Comparison of ENCODE assay signal across 23 cellular contexts in the genomic region with DNA sequence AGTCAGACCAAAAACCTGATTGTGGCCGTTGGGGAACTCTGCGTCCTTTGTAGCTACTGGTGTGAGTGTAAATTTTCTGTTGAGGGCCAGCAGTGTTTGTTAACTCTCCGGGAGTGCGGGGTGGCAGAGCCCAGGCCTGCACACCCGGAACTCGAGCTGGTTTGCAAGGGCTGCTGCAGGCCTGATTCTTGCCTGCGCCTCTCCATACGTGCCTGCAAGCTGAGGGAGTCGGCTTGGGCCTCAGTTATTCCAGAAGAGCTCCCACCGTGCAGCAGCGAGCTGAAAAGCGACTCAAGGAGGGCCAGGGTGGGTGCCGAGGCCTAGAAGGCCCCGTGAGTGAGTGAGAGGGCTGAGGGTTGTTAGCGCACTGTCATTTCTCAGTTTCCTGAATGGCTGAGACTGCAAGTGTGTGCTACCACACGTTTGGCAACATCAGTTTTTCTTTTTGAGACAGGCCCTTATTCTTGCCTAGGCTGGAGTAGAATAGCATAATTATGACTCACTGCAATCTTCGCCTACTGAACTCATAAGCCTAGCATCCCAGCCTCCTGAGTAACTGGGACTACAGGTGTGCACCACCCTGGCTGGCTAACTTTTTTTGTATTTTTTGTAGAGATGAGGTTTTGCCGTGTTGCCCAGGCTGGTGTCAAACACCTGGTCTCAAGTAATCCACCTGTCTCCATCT. TPM values are rescaled to one million over a fixed set of nuclear protein-coding genes. Genes with fewer than 3 reads are reported as not detected.
A peak's percentile ranks its signal among the peaks of the same experiment; 100 is the strongest.
DNase-seq lines count a peak whose midpoint lies in the region; ATAC-seq, FAIRE-seq and TF ChIP-seq lines count a peak whose summit lies in the region.
"Had no signal": no experiment of that assay in that cellular context is flagged by ENCODE, and none has a peak within 500 bp of the region (broad histone marks: within the 10 kb centered on the region; RNA-seq: fewer than 3 reads in every experiment).

No MANE protein-coding gene starts in this region.

- H3K9me1 ChIP-seq in IMR-90 (ENCODE audit: insufficient read depth, low read length) = peaks cover 4% of the 10 kb centered on the region; the same call in 1 of the 2 replicates

- POLR2A ChIA-PET in IMR-90 (lab: Charles Lee; ENCODE audit: unreplicated experiment) = no interaction called here

- H3K4me2 ChIP-seq in IMR-90 (ENCODE audit: low read depth, low read length) = no peak overlapping the region

- no peak overlapping the region for H3K27ac ChIP-seq in IMR-90 (ENCODE audit: insufficient read depth, low read length)
- H3K27ac ChIP-seq: C4-2B, Peyer's patch had no signal

- H3K23ac ChIP-seq in IMR-90 (ENCODE audit: low read depth, low read length) = no peak overlapping the region

- TF ChIP-seq CTCF in IMR-90 (conservative IDR thresholded peaks at IDR 0.05; ENCODE audit: low read depth, low read length) = no peak
- no peak for TF ChIP-seq CTCF in bronchial epithelial cell (IDR thresholded peaks at IDR 0.05; ENCODE audit: insufficient read depth, low read length, severe bottlenecking)

- H4K91ac ChIP-seq in IMR-90 (ENCODE audit: insufficient read depth, low read depth, low read length) = no peak overlapping the region

- H3K14ac ChIP-seq in IMR-90 (replicated peaks; ENCODE audit: low read depth, low read length) = no peak overlapping the region

- peak overlapping the region; percentile 26 for H2AFZ ChIP-seq in IMR-90 (replicated peaks; ENCODE audit: low read length, poor library complexity)

- H4K20me1 ChIP-seq in IMR-90 (ENCODE audit: insufficient read depth, low read length) = no peaks in the 10 kb centered on the region

- in situ Hi-C loops in IMR-90 (cut with MboI; ENCODE audit: low sequenced_read_pairs) = no loop called here

- intact Hi-C loops in IMR-90 (cut with micrococcal nuclease) = no loop called here

- no peak overlapping the region for H3K18ac ChIP-seq in IMR-90 (ENCODE audit: low read depth, low read length)

- H3K4me1 ChIP-seq in IMR-90 (ENCODE audit: control insufficient read depth, insufficient read depth, low read length) = peaks cover 7% of the 10 kb centered on the region
- H3K4me1 ChIP-seq: Peyer's patch had no signal

- no peaks in the 10 kb centered on the region for H3K9me3 ChIP-seq in IMR-90 (ENCODE audit: control insufficient read depth, insufficient read depth, low read length)
- H3K9me3 ChIP-seq: Peyer's patch had no signal

- no peak overlapping the region for H4K5ac ChIP-seq in IMR-90 (ENCODE audit: low read depth, low read length)

- H3K36me3 ChIP-seq in IMR-90 (ENCODE audit: control insufficient read depth, insufficient read depth, low read length) (no peaks in the 10 kb centered on the region), bronchial epithelial cell (ENCODE audit: control insufficient read depth, insufficient read depth, low read length) (no peaks in the 10 kb centered on the region)
- H3K36me3 ChIP-seq: Peyer's patch had no signal

- CTCF ChIA-PET in IMR-90 (lab: Yijun Ruan, JAX) = interaction anchor here (0.8 kb wide), 1 partner anchor 9 kb away, joined by 3 read pairs; no protein-coding TSS in a partner anchor

- no peak overlapping the region for H2BK5ac ChIP-seq in IMR-90 (ENCODE audit: low read depth, low read length, poor library complexity, severe bottlenecking)

- dilution Hi-C loops in IMR-90 (cut with HindIII; ENCODE audit: low sequenced_read_pairs, unreplicated experiment) = no loop called here

- H3K79me1 ChIP-seq in IMR-90 (ENCODE audit: low read depth in 1 of 2, low read length in 2 of 2) = no peaks in the 10 kb centered on the region; a peak in 1 of 4 replicates

- no peak for TF ChIP-seq POLR2A in IMR-90 (IDR thresholded peaks at IDR 0.05; ENCODE audit: low read depth, low read length)

- peak; percentile 22 for DNase-seq in EL
- no peak for DNase-seq in IMR-90
- peak; percentile 81 for DNase-seq in bronchial epithelial cell (ENCODE audit: low read depth)
- peak; percentile 9 for DNase-seq in iris pigment epithelial cell (ENCODE audit: low read depth)
- DNase-seq in DMS153 treated with DMSO at 0.1 percent for 48 hours (lab: John Stamatoyannopoulos, UW; ENCODE audit: unreplicated experiment) = no peak
- DNase-seq in NCI-H526 treated with DMSO at 0.1 percent for 48 hours (lab: John Stamatoyannopoulos, UW) = no peak
- DNase-seq: DMS153, KG1, NCI-H1105, NCI-H1930, NCI-H2171, NCI-H446 treated with DMSO at 0.1 percent for 48 hours, NCI-H774, Peyer's patch, SHP77 treated with DMSO at 0.1 percent for 48 hours had no signal

- H2BK20ac ChIP-seq in IMR-90 (ENCODE audit: low read depth, low read length) = no peak overlapping the region

- no peak overlapping the region for H2AK5ac ChIP-seq in IMR-90 (ENCODE audit: low read depth, low read length)

- H2AK9ac ChIP-seq in IMR-90 (replicated peaks; ENCODE audit: low read depth, low read length, poor library complexity) = no peak overlapping the region

- no peak for TF ChIP-seq RAD21 in IMR-90 (IDR thresholded peaks at IDR 0.05; ENCODE audit: low read length)

- H3K27me3 ChIP-seq in IMR-90 (ENCODE audit: control insufficient read depth, insufficient read depth, low read length) (no peaks in the 10 kb centered on the region), bronchial epithelial cell (ENCODE audit: control insufficient read depth, insufficient read depth, low read length) (no peaks in the 10 kb centered on the region)
- H3K27me3 ChIP-seq: Peyer's patch had no signal

- BruUV-seq in IMR-90 (replicated peaks; lab: Mats Ljungman, UMichigan) = no TSS peak

- no peak for FAIRE-seq in bronchial epithelial cell (lab: Jason Lieb, UNC)
- FAIRE-seq: A204.1, G401.6, GM12891, GM19239 had no signal

- ATAC-seq in IMR-90 (ENCODE audit: low read depth) = no peak
- no peak for ATAC-seq in GM19324 (IDR thresholded peaks at IDR 0.05; ENCODE audit: low FRiP score, unreplicated experiment)
- no peak for ATAC-seq in GM21528 (IDR thresholded peaks at IDR 0.05; ENCODE audit: low FRiP score, unreplicated experiment)
- ATAC-seq: HCT116 had no signal

- H4K8ac ChIP-seq in IMR-90 (ENCODE audit: low read depth in 2 of 2, low read length in 2 of 2) = no peak overlapping the region

- no peak overlapping the region for H2BK120ac ChIP-seq in IMR-90 (ENCODE audit: low read depth, low read length)

- H3K4me3 ChIP-seq in IMR-90 (ENCODE audit: insufficient read depth, low read depth, low read length) (no peak overlapping the region), bronchial epithelial cell (ENCODE audit: low read depth, low read length) (no peak overlapping the region)
- H3K4me3 ChIP-seq: Peyer's patch had no signal

- no peak overlapping the region for H2BK15ac ChIP-seq in IMR-90 (ENCODE audit: low read depth, low read length)

- no CpG with 5 or more reads among the region's 18 CpGs for WGBS in IMR-90 (ENCODE audit: extremely low coverage in 2 of 2, insufficient read length in 1 of 2), 2 experiments

- no peak overlapping the region for H3K9ac ChIP-seq in IMR-90 (ENCODE audit: low read depth, low read length)

- H3K56ac ChIP-seq in IMR-90 (ENCODE audit: extremely low read depth, insufficient read depth, low read length) = no peak overlapping the region

- H3K4ac ChIP-seq in IMR-90 (ENCODE audit: low read depth, low read length) = no peak overlapping the region

TF ChIP-seq in IMR-90, 13 proteins besides CTCF, POLR2A, EP300 and RAD21:
- no peak for TF ChIP-seq MAZ (IDR thresholded peaks at IDR 0.05; ENCODE audit: borderline replicate concordance, low read depth, low read length)
- TF ChIP-seq, protein P1, sequence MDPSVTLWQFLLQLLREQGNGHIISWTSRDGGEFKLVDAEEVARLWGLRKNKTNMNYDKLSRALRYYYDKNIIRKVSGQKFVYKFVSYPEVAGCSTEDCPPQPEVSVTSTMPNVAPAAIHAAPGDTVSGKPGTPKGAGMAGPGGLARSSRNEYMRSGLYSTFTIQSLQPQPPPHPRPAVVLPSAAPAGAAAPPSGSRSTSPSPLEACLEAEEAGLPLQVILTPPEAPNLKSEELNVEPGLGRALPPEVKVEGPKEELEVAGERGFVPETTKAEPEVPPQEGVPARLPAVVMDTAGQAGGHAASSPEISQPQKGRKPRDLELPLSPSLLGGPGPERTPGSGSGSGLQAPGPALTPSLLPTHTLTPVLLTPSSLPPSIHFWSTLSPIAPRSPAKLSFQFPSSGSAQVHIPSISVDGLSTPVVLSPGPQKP (IDR thresholded peaks at IDR 0.05; ENCODE audit: borderline replicate concordance, low read depth, low read length) = no peak
- TF ChIP-seq MXI1 (IDR thresholded peaks at IDR 0.05; ENCODE audit: borderline replicate concordance, low read depth, low read length) = no peak
- TF ChIP-seq MAFK (IDR thresholded peaks at IDR 0.05; ENCODE audit: low read depth, low read length) = no peak
- no peak for TF ChIP-seq SMC3 (IDR thresholded peaks at IDR 0.05; ENCODE audit: low read depth, low read length)
- no peak for TF ChIP-seq RCOR1 (IDR thresholded peaks at IDR 0.05; ENCODE audit: insufficient replicate concordance, low read length)
- no peak for TF ChIP-seq BHLHE40 (IDR thresholded peaks at IDR 0.05; ENCODE audit: low read depth, low read length)
- no peak for TF ChIP-seq NFE2L2 (IDR thresholded peaks at IDR 0.05; ENCODE audit: low read depth, low read length)
- TF ChIP-seq RFX5 (IDR thresholded peaks at IDR 0.05; ENCODE audit: low read depth, low read length) = no peak
- TF ChIP-seq CEBPB (IDR thresholded peaks at IDR 0.05; ENCODE audit: low read depth, low read length) = no peak
- TF ChIP-seq FOS (IDR thresholded peaks at IDR 0.05; ENCODE audit: low read depth, low read length) = no peak
- TF ChIP-seq, protein P2, sequence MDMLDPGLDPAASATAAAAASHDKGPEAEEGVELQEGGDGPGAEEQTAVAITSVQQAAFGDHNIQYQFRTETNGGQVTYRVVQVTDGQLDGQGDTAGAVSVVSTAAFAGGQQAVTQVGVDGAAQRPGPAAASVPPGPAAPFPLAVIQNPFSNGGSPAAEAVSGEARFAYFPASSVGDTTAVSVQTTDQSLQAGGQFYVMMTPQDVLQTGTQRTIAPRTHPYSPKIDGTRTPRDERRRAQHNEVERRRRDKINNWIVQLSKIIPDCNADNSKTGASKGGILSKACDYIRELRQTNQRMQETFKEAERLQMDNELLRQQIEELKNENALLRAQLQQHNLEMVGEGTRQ (IDR thresholded peaks at IDR 0.05; ENCODE audit: low read depth, low read length) = no peak
- TF ChIP-seq CHD1 (IDR thresholded peaks at IDR 0.05; ENCODE audit: low read depth, low read length) = no peak

RNA-seq across cellular contexts. Expression of a gene that starts 33.9 kb away (rescaled TPM):
- total RNA-seq in IMR-90 (2012; rRNA removed) = 51.8 and 53.0 TPM in 2 replicates
- 22.5 and 23.3 TPM in 2 replicates for polyA plus RNA-seq in IMR-90 (2012; rRNA removed)
- 8.8 and 10.9 TPM in 2 replicates for polyA plus RNA-seq in IMR-90 (2012; cell fraction: cytosol; rRNA removed)
- polyA plus RNA-seq in IMR-90 (2012; cell fraction: nucleus; rRNA removed; ENCODE audit: low replicate concordance) = 8.3 and 25.8 TPM in 2 replicates
- 47.4 and 58.8 TPM in 2 replicates for total RNA-seq in bronchial epithelial cell

Comparison
In these comparisons a context has a peak if more than half of its experiments do, and no peak if none do; other contexts are left out.
1. DNase-seq: peak in EL (single experiment), bronchial epithelial cell (single experiment) and iris pigment epithelial cell (single experiment); none in IMR-90 (single experiment), DMS153 treated with DMSO at 0.1 percent for 48 hours (single experiment) and NCI-H526 treated with DMSO at 0.1 percent for 48 hours (single experiment).